ENCODE assay signal across 22 cellular contexts in genomic region chr1:47682198-47682597, GRCh38.
DNase-seq lines count a peak whose midpoint lies in the region; TF ChIP-seq lines count a peak whose summit lies in the region.
"Had no signal": no experiment of that assay in that cellular context is flagged by ENCODE, and none has a peak within 500 bp of the region (broad histone marks: within the 10 kb centered on the region; RNA-seq: fewer than 3 reads in every experiment).

No MANE protein-coding gene starts in this region.

- no peaks in the 10 kb centered on the region for H3K9me3 Mint-ChIP-seq in osteocyte (ENCODE audit: unreplicated experiment)
- peaks cover 0 to 3% (median 0%) of the 10 kb centered on the region in 8 donors for H3K9me3 Mint-ChIP-seq in CD4-positive, alpha-beta memory T cell
- H3K9me3 Mint-ChIP-seq: CD8-positive, alpha-beta T cell; IgD-negative memory B cell had no signal

- CTCF ChIA-PET in CD4-positive, alpha-beta memory T cell (lab: Charles Lee; ENCODE audit: partially characterized antibody) = interaction anchor here (1.1 kb wide), 1 partner anchor 44 kb away, joined by 3 read pairs; no protein-coding TSS in a partner anchor

- no peak overlapping the region for H3K4me3 Mint-ChIP-seq in osteocyte (ENCODE audit: unreplicated experiment)
- no peak overlapping the region for H3K4me3 Mint-ChIP-seq in CD4-positive, alpha-beta memory T cell
- H3K4me3 Mint-ChIP-seq: CD8-positive, alpha-beta T cell; IgD-negative memory B cell had no signal

- intact Hi-C loops in CD4-positive, alpha-beta memory T cell (cut with micrococcal nuclease) = no loop called here

- H3K4me1 ChIP-seq in CD4-positive, alpha-beta memory T cell (ENCODE audit: insufficient read depth, low read length) = no peaks in the 10 kb centered on the region

- peak; percentile 33 for DNase-seq in activated CD8-positive, alpha-beta memory T cell treated with anti-CD3 and anti-CD28 coated beads for 24 hours
- DNase-seq in activated CD8-positive, alpha-beta memory T cell treated with anti-CD3 and anti-CD28 coated beads, Interleukin-2, amount 50 U/mL, for 4 hours = no peak
- DNase-seq in ecto neural progenitor cell (ENCODE audit: low spot score) (peak; percentile 40), osteocyte (ENCODE audit: extremely low spot score, unreplicated experiment) (peak; percentile 64), ureter (ENCODE audit: low spot score) (peak; percentile 17), T-helper 9 cell (no peak), NOMO-1 treated with DMSO at 0.1 percent for 48 hours (lab: John Stamatoyannopoulos, UW; ENCODE audit: unreplicated experiment) (no peak)
- DNase-seq in CD4-positive, alpha-beta memory T cell = no peak
- DNase-seq: 8988T, DND-41, H7, MV-4-11, NCI-H1105 treated with DMSO at 0.1 percent for 48 hours, NCI-H1694, NCI-H2081, NCI-H2171, NCI-H526 had no signal

- POLR2A ChIA-PET in CD4-positive, alpha-beta memory T cell (lab: Charles Lee; ENCODE audit: partially characterized antibody) = no interaction called here

- peaks cover 5% of the 10 kb centered on the region for H3K27me3 Mint-ChIP-seq in osteocyte (ENCODE audit: unreplicated experiment)
- H3K27me3 Mint-ChIP-seq in CD4-positive, alpha-beta memory T cell = peaks cover 14 to 15% of the 10 kb centered on the region in 2 donors

- H3K9me3 ChIP-seq in CD4-positive, alpha-beta memory T cell (ENCODE audit: control insufficient read depth in 1 of 2, low read length in 2 of 2) = no peaks in the 10 kb centered on the region
- H3K9me3 ChIP-seq: BLaER1 treated with 17β-estradiol and CSF1 and Interleukin-3, amounts not matched to agents 10 nM and 100 nM; SJSA1 had no signal

- no peak for TF ChIP-seq CTCF in osteocyte (IDR thresholded peaks at IDR 0.05)

- no peaks in the 10 kb centered on the region for H3K36me3 Mint-ChIP-seq in osteocyte (ENCODE audit: unreplicated experiment)
- H3K36me3 Mint-ChIP-seq in CD4-positive, alpha-beta memory T cell = no peaks in the 10 kb centered on the region
- H3K36me3 Mint-ChIP-seq: CD8-positive, alpha-beta T cell; IgD-negative memory B cell had no signal

- no peak overlapping the region for H3K27ac ChIP-seq in CD4-positive, alpha-beta memory T cell (ENCODE audit: low read depth, low read length)
- H3K27ac ChIP-seq: BLaER1 treated with 17β-estradiol and CSF1 and Interleukin-3, amounts not matched to agents 10 nM and 100 nM; SJSA1 had no signal

- H3K27me3 ChIP-seq in CD4-positive, alpha-beta memory T cell (ENCODE audit: insufficient read depth, low read length) = no peaks in the 10 kb centered on the region
- H3K27me3 ChIP-seq: BLaER1 treated with 17β-estradiol and CSF1 and Interleukin-3, amounts not matched to agents 10 nM and 100 nM; SJSA1 had no signal

- no peak overlapping the region for H3K4me3 ChIP-seq in CD4-positive, alpha-beta memory T cell (ENCODE audit: low read length in 2 of 2)
- H3K4me3 ChIP-seq: BLaER1 treated with 17β-estradiol and CSF1 and Interleukin-3, amounts not matched to agents 10 nM and 100 nM; GM12878; SJSA1 had no signal

- no peaks in the 10 kb centered on the region for H3K36me3 ChIP-seq in CD4-positive, alpha-beta memory T cell (ENCODE audit: insufficient read depth, low read length)
- H3K36me3 ChIP-seq: BLaER1 treated with 17β-estradiol and CSF1 and Interleukin-3, amounts not matched to agents 10 nM and 100 nM; SJSA1 had no signal

- no peak overlapping the region for H3K27ac Mint-ChIP-seq in osteocyte (ENCODE audit: unreplicated experiment)
- no peak overlapping the region for H3K27ac Mint-ChIP-seq in CD4-positive, alpha-beta memory T cell
- H3K27ac Mint-ChIP-seq: CD8-positive, alpha-beta T cell had no signal

- H3K4me1 Mint-ChIP-seq in osteocyte (ENCODE audit: unreplicated experiment) = peaks cover 27% of the 10 kb centered on the region
- no peaks in the 10 kb centered on the region for H3K4me1 Mint-ChIP-seq in CD4-positive, alpha-beta memory T cell

Comparison
In these comparisons a context has a peak if more than half of its experiments do, and no peak if none do; other contexts are left out.
1. DNase-seq: peak in activated CD8-positive, alpha-beta memory T cell treated with anti-CD3 and anti-CD28 coated beads for 24 hours (single experiment), ecto neural progenitor cell (single experiment), osteocyte (single experiment) and ureter (single experiment); none in activated CD8-positive, alpha-beta memory T cell treated with anti-CD3 and anti-CD28 coated beads, Interleukin-2, amount 50 U/mL, for 4 hours (single experiment), T-helper 9 cell (single experiment), NOMO-1 treated with DMSO at 0.1 percent for 48 hours (single experiment) and CD4-positive, alpha-beta memory T cell (0 of 5).